3 cellular contexts compared by ENCODE assay signal in the genomic region with DNA sequence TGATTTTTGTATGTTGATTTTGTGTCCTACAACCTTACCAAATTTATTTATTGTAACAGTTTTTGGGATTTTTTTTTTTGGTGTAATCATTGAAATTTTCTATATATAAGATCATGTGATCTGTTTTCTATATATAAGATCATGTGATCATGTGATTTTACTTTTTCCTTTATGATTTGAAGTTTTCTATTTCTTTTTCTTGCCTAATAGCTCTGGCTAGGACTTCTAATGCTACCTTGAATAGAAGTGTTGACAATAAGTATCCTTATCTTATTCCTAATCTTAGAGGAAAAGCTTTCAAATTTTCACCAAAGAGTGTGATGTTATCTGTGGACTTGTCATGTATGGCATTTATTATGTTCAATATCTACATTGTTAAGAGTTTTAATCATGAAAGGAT.
TF ChIP-seq lines count a peak whose summit lies in the region.

No MANE protein-coding gene starts in this region.

TF ChIP-seq in A549, 52 proteins besides CTCF, POLR2A, EP300 and RAD21 (continued from another document):
- peak; percentile 42; the same call in 1 of the 2 replicates for TF ChIP-seq USF2 (IDR thresholded peaks at IDR 0.05)

TF ChIP-seq in HEK293, 187 proteins besides CTCF, POLR2A, EP300 and RAD21 (continued from another document):
- TF ChIP-seq PATZ1 (tag by site-specific recombination; IDR thresholded peaks at IDR 0.05) (no peak), ZNF398 (tag by site-specific recombination; IDR thresholded peaks at IDR 0.05) (no peak)

TF ChIP-seq in K562, 482 proteins besides CTCF, POLR2A, EP300 and RAD21:
- TF ChIP-seq ZNF398 (CRISPR knock-in tag; IDR thresholded peaks at IDR 0.05) = no peak
- peak; percentile 59 to 76; a peak in 3 of 4 replicates for TF ChIP-seq TRIM24 (IDR thresholded peaks at IDR 0.05)
- no peak for TF ChIP-seq ZNF263 (CRISPR knock-in tag; IDR thresholded peaks at IDR 0.05; ENCODE audit: borderline replicate concordance)
- peak; percentile 51 for TF ChIP-seq RBM25 (IDR thresholded peaks at IDR 0.05; ENCODE audit: low read depth, low read length, severe bottlenecking)
- no peak for TF ChIP-seq PATZ1 (CRISPR knock-in tag; IDR thresholded peaks at IDR 0.05; ENCODE audit: borderline replicate concordance)
- TF ChIP-seq SMARCA5 (IDR thresholded peaks at IDR 0.05) = 0 out of 2 replicates have a peak, but pooled peaks have one; percentile 46
- TF ChIP-seq CSDE1 (IDR thresholded peaks at IDR 0.05) = no peak
- TF ChIP-seq CC2D1A (IDR thresholded peaks at IDR 0.05) = 0 out of 2 replicates have a peak, but pooled peaks have one; percentile 31
- TF ChIP-seq ZNF354B (CRISPR knock-in tag; IDR thresholded peaks at IDR 0.05) = no peak
- 0 out of 2 replicates have a peak, but pooled peaks have one; percentile 7 for TF ChIP-seq BCOR (IDR thresholded peaks at IDR 0.05)
- TF ChIP-seq ELF2 (CRISPR knock-in tag; IDR thresholded peaks at IDR 0.05) = no peak
- TF ChIP-seq, protein P1, sequence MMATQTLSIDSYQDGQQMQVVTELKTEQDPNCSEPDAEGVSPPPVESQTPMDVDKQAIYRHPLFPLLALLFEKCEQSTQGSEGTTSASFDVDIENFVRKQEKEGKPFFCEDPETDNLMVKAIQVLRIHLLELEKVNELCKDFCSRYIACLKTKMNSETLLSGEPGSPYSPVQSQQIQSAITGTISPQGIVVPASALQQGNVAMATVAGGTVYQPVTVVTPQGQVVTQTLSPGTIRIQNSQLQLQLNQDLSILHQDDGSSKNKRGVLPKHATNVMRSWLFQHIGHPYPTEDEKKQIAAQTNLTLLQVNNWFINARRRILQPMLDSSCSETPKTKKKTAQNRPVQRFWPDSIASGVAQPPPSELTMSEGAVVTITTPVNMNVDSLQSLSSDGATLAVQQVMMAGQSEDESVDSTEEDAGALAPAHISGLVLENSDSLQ (IDR thresholded peaks at IDR 0.05) = no peak
- TF ChIP-seq ZNF143 (CRISPR knock-in tag; IDR thresholded peaks at IDR 0.05) = no peak
- TF ChIP-seq, protein P2, sequence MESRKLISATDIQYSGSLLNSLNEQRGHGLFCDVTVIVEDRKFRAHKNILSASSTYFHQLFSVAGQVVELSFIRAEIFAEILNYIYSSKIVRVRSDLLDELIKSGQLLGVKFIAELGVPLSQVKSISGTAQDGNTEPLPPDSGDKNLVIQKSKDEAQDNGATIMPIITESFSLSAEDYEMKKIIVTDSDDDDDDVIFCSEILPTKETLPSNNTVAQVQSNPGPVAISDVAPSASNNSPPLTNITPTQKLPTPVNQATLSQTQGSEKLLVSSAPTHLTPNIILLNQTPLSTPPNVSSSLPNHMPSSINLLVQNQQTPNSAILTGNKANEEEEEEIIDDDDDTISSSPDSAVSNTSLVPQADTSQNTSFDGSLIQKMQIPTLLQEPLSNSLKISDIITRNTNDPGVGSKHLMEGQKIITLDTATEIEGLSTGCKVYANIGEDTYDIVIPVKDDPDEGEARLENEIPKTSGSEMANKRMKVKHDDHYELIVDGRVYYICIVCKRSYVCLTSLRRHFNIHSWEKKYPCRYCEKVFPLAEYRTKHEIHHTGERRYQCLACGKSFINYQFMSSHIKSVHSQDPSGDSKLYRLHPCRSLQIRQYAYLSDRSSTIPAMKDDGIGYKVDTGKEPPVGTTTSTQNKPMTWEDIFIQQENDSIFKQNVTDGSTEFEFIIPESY (CRISPR knock-in tag; IDR thresholded peaks at IDR 0.05) = no peak
- TF ChIP-seq FOXM1 (IDR thresholded peaks at IDR 0.05; ENCODE audit: low read depth) = 0 out of 2 replicates have a peak, but pooled peaks have one; percentile 20
- TF ChIP-seq FOXM1 (CRISPR knock-in tag; IDR thresholded peaks at IDR 0.05; ENCODE audit: low read depth) = no peak
- TF ChIP-seq ZNF24 (IDR thresholded peaks at IDR 0.05) = 0 out of 2 replicates have a peak, but pooled peaks have one; percentile 34
- TF ChIP-seq HDAC2 (IDR thresholded peaks at IDR 0.05) = peak; percentile 28; the same call in 1 of the 2 replicates
- 0 out of 2 replicates have a peak, but pooled peaks have one; percentile 69 for TF ChIP-seq CHAMP1 (IDR thresholded peaks at IDR 0.05)
- peak; percentile 68 for TF ChIP-seq RAD51 (IDR thresholded peaks at IDR 0.05; ENCODE audit: borderline replicate concordance, low read depth)
- TF ChIP-seq CBX1 (IDR thresholded peaks at IDR 0.05; ENCODE audit: low read depth) = no peak
- peak in 1 of 2 experiments; percentile 77; a peak in 1 of 3 replicates for TF ChIP-seq CBX3 (IDR thresholded peaks at IDR 0.05; ENCODE audit: borderline replicate concordance in 1 of 2, low read length in 2 of 2)
- TF ChIP-seq BRD9 (IDR thresholded peaks at IDR 0.05; ENCODE audit: low read depth, partially characterized antibody) = peak; percentile 98
- TF ChIP-seq ARNT (IDR thresholded peaks at IDR 0.05) = peak in 1 of 2 experiments; percentile 43; a peak in 1 of 4 replicates
- no peak for TF ChIP-seq ARID4B (CRISPR knock-in tag; IDR thresholded peaks at IDR 0.05)
- TF ChIP-seq, protein P3, sequence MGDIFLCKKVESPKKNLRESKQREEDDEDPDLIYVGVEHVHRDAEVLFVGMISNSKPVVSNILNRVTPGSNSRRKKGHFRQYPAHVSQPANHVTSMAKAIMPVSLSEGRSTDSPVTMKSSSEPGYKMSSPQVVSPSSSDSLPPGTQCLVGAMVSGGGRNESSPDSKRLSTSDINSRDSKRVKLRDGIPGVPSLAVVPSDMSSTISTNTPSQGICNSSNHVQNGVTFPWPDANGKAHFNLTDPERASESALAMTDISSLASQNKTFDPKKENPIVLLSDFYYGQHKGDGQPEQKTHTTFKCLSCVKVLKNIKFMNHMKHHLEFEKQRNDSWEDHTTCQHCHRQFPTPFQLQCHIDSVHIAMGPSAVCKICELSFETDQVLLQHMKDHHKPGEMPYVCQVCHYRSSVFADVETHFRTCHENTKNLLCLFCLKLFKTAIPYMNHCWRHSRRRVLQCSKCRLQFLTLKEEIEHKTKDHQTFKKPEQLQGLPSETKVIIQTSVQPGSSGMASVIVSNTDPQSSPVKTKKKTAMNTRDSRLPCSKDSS (IDR thresholded peaks at IDR 0.05; ENCODE audit: low read depth, partially characterized antibody) = peak; percentile 72
- TF ChIP-seq, protein P4, sequence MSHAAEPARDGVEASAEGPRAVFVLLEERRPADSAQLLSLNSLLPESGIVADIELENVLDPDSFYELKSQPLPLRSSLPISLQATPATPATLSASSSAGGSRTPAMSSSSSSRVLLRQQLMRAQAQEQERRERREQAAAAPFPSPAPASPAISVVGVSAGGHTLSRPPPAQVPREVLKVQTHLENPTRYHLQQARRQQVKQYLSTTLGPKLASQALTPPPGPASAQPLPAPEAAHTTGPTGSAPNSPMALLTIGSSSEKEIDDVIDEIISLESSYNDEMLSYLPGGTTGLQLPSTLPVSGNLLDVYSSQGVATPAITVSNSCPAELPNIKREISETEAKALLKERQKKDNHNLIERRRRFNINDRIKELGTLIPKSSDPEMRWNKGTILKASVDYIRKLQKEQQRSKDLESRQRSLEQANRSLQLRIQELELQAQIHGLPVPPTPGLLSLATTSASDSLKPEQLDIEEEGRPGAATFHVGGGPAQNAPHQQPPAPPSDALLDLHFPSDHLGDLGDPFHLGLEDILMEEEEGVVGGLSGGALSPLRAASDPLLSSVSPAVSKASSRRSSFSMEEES (CRISPR knock-in tag; IDR thresholded peaks at IDR 0.05) = peak; percentile 91
- TF ChIP-seq SOX6 (IDR thresholded peaks at IDR 0.05) = no peak
- peak; percentile 83 for TF ChIP-seq TRIM28 (IDR thresholded peaks at IDR 0.05)
- peak; percentile 88; the same call in 1 of the 2 replicates for TF ChIP-seq TOE1 (IDR thresholded peaks at IDR 0.05; ENCODE audit: borderline replicate concordance)
- TF ChIP-seq TOE1 (CRISPR knock-in tag; IDR thresholded peaks at IDR 0.05; ENCODE audit: borderline replicate concordance, low read depth) = no peak
TF ChIP-seq in K562: peak in this region for 17.
